9 cellular contexts compared by ENCODE assay signal in the genomic region with DNA sequence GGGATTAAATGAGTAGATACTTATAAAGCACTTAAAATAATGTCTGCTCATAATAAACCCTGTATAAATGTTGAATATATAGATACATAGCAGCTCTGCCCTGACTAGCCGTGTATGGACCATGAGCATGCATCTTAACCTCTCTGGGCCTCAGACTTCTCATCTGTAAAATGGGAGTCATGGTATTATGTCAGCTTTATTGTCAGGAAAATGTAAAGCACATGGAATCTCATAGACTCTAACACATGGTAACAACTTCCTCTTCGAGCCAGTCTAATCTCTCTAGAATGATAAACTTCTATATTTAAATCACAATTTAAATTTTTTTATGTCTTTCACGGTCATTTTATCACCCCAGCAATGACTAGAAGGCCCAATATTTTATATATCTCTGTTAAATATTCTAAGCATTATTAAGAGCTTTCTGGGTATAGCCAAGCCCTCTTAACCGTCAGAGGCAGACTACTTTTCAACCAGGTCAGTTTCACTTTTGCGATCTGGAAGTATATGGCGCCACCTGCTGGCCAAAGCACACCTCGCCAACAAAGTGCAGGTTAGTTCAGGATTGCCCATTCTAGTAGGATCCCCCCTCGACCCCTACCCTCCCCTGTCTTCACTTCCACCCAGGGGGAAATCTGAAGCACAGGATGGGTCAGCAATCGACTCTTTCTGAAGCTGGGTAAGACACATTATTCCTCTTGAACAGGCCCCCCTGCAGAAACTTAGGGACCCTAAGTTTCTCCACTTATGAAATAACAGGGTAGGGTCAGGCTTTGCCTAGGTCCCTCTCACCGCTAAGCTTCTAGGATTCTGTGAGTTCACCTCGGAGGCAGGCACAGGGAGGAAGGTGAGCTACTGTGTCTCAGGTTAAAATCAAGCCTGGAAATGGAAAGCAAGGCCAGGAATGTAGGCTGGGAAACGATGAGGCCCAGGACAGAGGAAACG. TPM values are rescaled to one million over a fixed set of nuclear protein-coding genes. Genes with fewer than 3 reads are reported as not detected.
DNase-seq lines count a peak whose midpoint lies in the region; ATAC-seq and TF ChIP-seq lines count a peak whose summit lies in the region.
"Had no signal": no experiment of that assay in that cellular context is flagged by ENCODE, and none has a peak within 500 bp of the region (broad histone marks: within the 10 kb centered on the region; RNA-seq: fewer than 3 reads in every experiment).

No MANE protein-coding gene starts in this region.

- H3K36me3 ChIP-seq in BJ (ENCODE audit: control insufficient read depth, insufficient read depth, low read length) (no peaks in the 10 kb centered on the region), left lung (no peaks in the 10 kb centered on the region)

- POLR2A ChIA-PET in BJ (lab: Charles Lee), result no interaction called here

- CTCF ChIA-PET in BJ (lab: Yijun Ruan, JAX), result interaction anchor here (0.6 to 6.9 kb wide), 60 partner anchors 10 to 801 kb away, joined by 3 to 62 read pairs (median 4); partner anchors contain the start of gene FLI1

- no peak for DNase-seq in BJ (ENCODE audit: low read depth)
- peak; percentile 83 for DNase-seq in NCI-H345 (lab: John Stamatoyannopoulos, UW)
- peak; percentile 81 for DNase-seq in activated CD4-positive, alpha-beta T cell treated with anti-CD3 and anti-CD28 coated beads for 1 hour
- DNase-seq in cerebellum (ENCODE audit: low spot score), result peak; percentile 56
- DNase-seq in left lung, result peak; percentile 79 to 86
- peak; percentile 77 to 85 for DNase-seq in stimulated activated CD4-positive, alpha-beta T cell treated with anti-CD3 and anti-CD28 coated beads, Interleukin-4, amount 100 ng/mL, for 48 hours (ENCODE audit: low read depth in 2 of 2)

- ATAC-seq in GM19023 (IDR thresholded peaks at IDR 0.05; ENCODE audit: unreplicated experiment) (peak; percentile 75), HG03159 (IDR thresholded peaks at IDR 0.05; ENCODE audit: unreplicated experiment) (peak; percentile 93), left lung (peak; percentile 97)

- intact Hi-C loops in left lung (cut with DNase I), result loop anchor here in 1 of 2 donors (5.0 kb wide), 1 partner anchor 659 kb away; no protein-coding TSS in a partner anchor

- no peaks in the 10 kb centered on the region for H3K9me3 ChIP-seq in left lung

- peak overlapping the region in 1 of 2 donors; percentile 34 for H3K27ac ChIP-seq in left lung

- H3K4me3 ChIP-seq in BJ (ENCODE audit: low read depth, low read length), result no peak overlapping the region
- peak overlapping the region in 1 of 2 donors; percentile 16 for H3K4me3 ChIP-seq in left lung

- peaks cover 0 to 35% of the 10 kb centered on the region in 2 donors for H3K4me1 ChIP-seq in left lung

- peak; percentile 84 for TF ChIP-seq CTCF in BJ (IDR thresholded peaks at IDR 0.05; ENCODE audit: insufficient read depth, low read depth, low read length)
- TF ChIP-seq CTCF in left lung (IDR thresholded peaks at IDR 0.05), result peak; percentile 75 to 89

- H3K27me3 ChIP-seq in BJ (ENCODE audit: control insufficient read depth, insufficient read depth, low read length), result no peaks in the 10 kb centered on the region; the same call in 1 of the 2 replicates
- no peaks in the 10 kb centered on the region for H3K27me3 ChIP-seq in left lung

RNA-seq across cellular contexts. Expression of gene KCNJ1, which starts 36.0 kb away (rescaled TPM):
- not detected in 2 replicates for polyA plus RNA-seq in BJ (2011; rRNA removed)
- not detected in 2 replicates for polyA minus RNA-seq in BJ (2011; rRNA and poly(A)+ RNA removed)
- total RNA-seq in cerebellum (not detected), left lung (not detected)
- total RNA-seq: T-helper 2 cell treated with Interferon-gamma antibody and Interleukin-4, amounts not matched to agents 100 ng/mL and 5 ng/mL, for 36 hours had no signal
